20 cellular contexts compared by ENCODE assay signal in genomic region chr11:23494981-23495380, GRCh38.
DNase-seq lines count a peak whose midpoint lies in the region; ATAC-seq and TF ChIP-seq lines count a peak whose summit lies in the region.
"Had no signal": no experiment of that assay in that cellular context is flagged by ENCODE, and none has a peak within 500 bp of the region (broad histone marks: within the 10 kb centered on the region; RNA-seq: fewer than 3 reads in every experiment).

No MANE protein-coding gene starts in this region.

- no TSS peak for BruUV-seq in IMR-90 (replicated peaks; lab: Mats Ljungman, UMichigan)

- TF ChIP-seq POLR2A in IMR-90 (IDR thresholded peaks at IDR 0.05; ENCODE audit: low read depth, low read length) (no peak), prostate gland (IDR thresholded peaks at IDR 0.05) (no peak)

- TF ChIP-seq CTCF in IMR-90 (conservative IDR thresholded peaks at IDR 0.05; ENCODE audit: low read depth, low read length) (no peak), VCaP (conservative IDR thresholded peaks at IDR 0.05) (no peak), prostate gland (IDR thresholded peaks at IDR 0.05) (no peak)

- ATAC-seq in IMR-90 (ENCODE audit: low read depth) (no peak), GM21423 (IDR thresholded peaks at IDR 0.05; ENCODE audit: unreplicated experiment) (no peak), GM19467 (IDR thresholded peaks at IDR 0.05; ENCODE audit: unreplicated experiment) (no peak), GM18868 (IDR thresholded peaks at IDR 0.05; ENCODE audit: unreplicated experiment) (no peak)

- no peak overlapping the region for H3K4me2 ChIP-seq in IMR-90 (ENCODE audit: low read depth, low read length)
- H3K4me2 ChIP-seq: BLaER1 treated with 17β-estradiol and CSF1 and Interleukin-3, amounts not matched to agents 10 nM and 100 nM had no signal

- H3K4me3 ChIP-seq in IMR-90 (ENCODE audit: insufficient read depth, low read depth, low read length) = no peak overlapping the region
- no peak overlapping the region for H3K4me3 ChIP-seq in prostate gland
- H3K4me3 ChIP-seq: BLaER1 treated with 17β-estradiol and CSF1 and Interleukin-3, amounts not matched to agents 10 nM and 100 nM; HAP-1 had no signal

- intact Hi-C loops in IMR-90 (cut with micrococcal nuclease) (no loop called here), prostate gland (cut with DNase I) (no loop called here)

- no peaks in the 10 kb centered on the region for H3K27me3 Mint-ChIP-seq in activated CD4-positive, alpha-beta T cell treated with anti-CD3 and anti-CD28 coated beads, Interleukin-2, amount 10 ng/mL, durations not matched to agents 7 days and 5 days
- H3K27me3 Mint-ChIP-seq: CD4-positive, alpha-beta T cell; CD8-positive, alpha-beta memory T cell had no signal

- TF ChIP-seq RAD21 in IMR-90 (IDR thresholded peaks at IDR 0.05; ENCODE audit: low read length) = no peak

- H3K56ac ChIP-seq in IMR-90 (ENCODE audit: extremely low read depth, insufficient read depth, low read length) = no peak overlapping the region

- no peak for DNase-seq in activated CD4-positive, alpha-beta T cell treated with anti-CD3 and anti-CD28 coated beads, Interleukin-2, amount 10 ng/mL, durations not matched to agents 7 days and 5 days
- DNase-seq in activated CD4-positive, alpha-beta T cell treated with anti-CD3 and anti-CD28 coated beads, Interleukin-2, amount 50 U/mL, for 48 hours = no peak
- DNase-seq in IMR-90 = no peak
- DNase-seq in prostate gland (ENCODE audit: low spot score) = peak; percentile 15
- DNase-seq: ACHN; AML-193; BE2C; CD4-positive, alpha-beta T cell; CD8-positive, alpha-beta memory T cell; DMS 273 treated with DMSO at 0.1 percent for 48 hours; DND-41; GOT3; HFFc6 had no signal

- no peak overlapping the region for H2BK5ac ChIP-seq in IMR-90 (ENCODE audit: low read depth, low read length, poor library complexity, severe bottlenecking)

- no peak overlapping the region for H2BK120ac ChIP-seq in IMR-90 (ENCODE audit: low read depth, low read length)

- H4K20me1 ChIP-seq in IMR-90 (ENCODE audit: insufficient read depth, low read length) = no peaks in the 10 kb centered on the region
- H4K20me1 ChIP-seq: BLaER1 treated with 17β-estradiol and CSF1 and Interleukin-3, amounts not matched to agents 10 nM and 100 nM had no signal

- H2AK9ac ChIP-seq in IMR-90 (replicated peaks; ENCODE audit: low read depth, low read length, poor library complexity) = no peak overlapping the region

- no peaks in the 10 kb centered on the region for H3K4me1 Mint-ChIP-seq in activated CD4-positive, alpha-beta T cell treated with anti-CD3 and anti-CD28 coated beads, Interleukin-2, amount 10 ng/mL, durations not matched to agents 7 days and 5 days
- H3K4me1 Mint-ChIP-seq: CD14-positive monocyte; CD8-positive, alpha-beta memory T cell had no signal

- H3K9ac ChIP-seq in IMR-90 (ENCODE audit: low read depth, low read length) = no peak overlapping the region
- H3K9ac ChIP-seq: BLaER1 treated with 17β-estradiol and CSF1 and Interleukin-3, amounts not matched to agents 10 nM and 100 nM had no signal

- in situ Hi-C loops in IMR-90 (cut with MboI; ENCODE audit: low sequenced_read_pairs) = no loop called here

- H3K4ac ChIP-seq in IMR-90 (ENCODE audit: low read depth, low read length) = no peak overlapping the region

- H3K27ac ChIP-seq in IMR-90 (ENCODE audit: insufficient read depth, low read length) = no peak overlapping the region
- H3K27ac ChIP-seq in VCaP = peak overlapping the region; percentile 75
- H3K27ac ChIP-seq in prostate gland = no peak overlapping the region
- H3K27ac ChIP-seq: BLaER1 treated with 17β-estradiol and CSF1 and Interleukin-3, amounts not matched to agents 10 nM and 100 nM had no signal

- no peak overlapping the region for H4K8ac ChIP-seq in IMR-90 (ENCODE audit: low read depth in 2 of 2, low read length in 2 of 2)

- H3K27me3 ChIP-seq in IMR-90 (ENCODE audit: control insufficient read depth, insufficient read depth, low read length) (no peaks in the 10 kb centered on the region), prostate gland (replicated peaks; ENCODE audit: insufficient read depth) (no peaks in the 10 kb centered on the region)
- H3K27me3 ChIP-seq: BE2C; BLaER1 treated with 17β-estradiol and CSF1 and Interleukin-3, amounts not matched to agents 10 nM and 100 nM had no signal

- no peak overlapping the region for H3K4me3 Mint-ChIP-seq in activated CD4-positive, alpha-beta T cell treated with anti-CD3 and anti-CD28 coated beads, Interleukin-2, amount 10 ng/mL, durations not matched to agents 7 days and 5 days
- H3K4me3 Mint-ChIP-seq: CD14-positive monocyte; CD4-positive, alpha-beta T cell; CD8-positive, alpha-beta memory T cell; HFFc6 had no signal

- POLR2A ChIA-PET in activated CD4-positive, alpha-beta T cell treated with anti-CD3 and anti-CD28 coated beads, Interleukin-2, amount 10 ng/mL, durations not matched to agents 7 days and 5 days (lab: Charles Lee) = no interaction called here
- POLR2A ChIA-PET in IMR-90 (lab: Charles Lee; ENCODE audit: unreplicated experiment) = no interaction called here

- H2BK15ac ChIP-seq in IMR-90 (ENCODE audit: low read depth, low read length) = no peak overlapping the region

- no peak overlapping the region for H2BK20ac ChIP-seq in IMR-90 (ENCODE audit: low read depth, low read length)

- no peaks in the 10 kb centered on the region for H3K9me1 ChIP-seq in IMR-90 (ENCODE audit: insufficient read depth, low read length)

- H3K23ac ChIP-seq in IMR-90 (ENCODE audit: low read depth, low read length) = no peak overlapping the region

- no peak overlapping the region for H2AK5ac ChIP-seq in IMR-90 (ENCODE audit: low read depth, low read length)

- no peak overlapping the region for H3K14ac ChIP-seq in IMR-90 (replicated peaks; ENCODE audit: low read depth, low read length)

- WGBS in IMR-90 (ENCODE audit: extremely low coverage in 2 of 2, insufficient read length in 1 of 2), 2 experiments = no CpG with 5 or more reads among the region's 2 CpGs
- 37% methylated on average over 2 of the region's 2 CpGs for WGBS in prostate gland

- H3K9me3 Mint-ChIP-seq in activated CD4-positive, alpha-beta T cell treated with anti-CD3 and anti-CD28 coated beads, Interleukin-2, amount 10 ng/mL, durations not matched to agents 7 days and 5 days = no peaks in the 10 kb centered on the region
- H3K9me3 Mint-ChIP-seq: HFFc6 had no signal

- H3K36me3 Mint-ChIP-seq in activated CD4-positive, alpha-beta T cell treated with anti-CD3 and anti-CD28 coated beads, Interleukin-2, amount 10 ng/mL, durations not matched to agents 7 days and 5 days (ENCODE audit: low read depth) = no peaks in the 10 kb centered on the region
- H3K36me3 Mint-ChIP-seq: CD14-positive monocyte; CD8-positive, alpha-beta memory T cell had no signal

- no peaks in the 10 kb centered on the region for H3K4me1 ChIP-seq in IMR-90 (ENCODE audit: control insufficient read depth, insufficient read depth, low read length)
- H3K4me1 ChIP-seq in prostate gland (replicated peaks) = no peaks in the 10 kb centered on the region
- H3K4me1 ChIP-seq: BE2C had no signal

- dilution Hi-C loops in IMR-90 (cut with HindIII; ENCODE audit: low sequenced_read_pairs, unreplicated experiment) = no loop called here

- H4K91ac ChIP-seq in IMR-90 (ENCODE audit: insufficient read depth, low read depth, low read length) = no peak overlapping the region

- no peaks in the 10 kb centered on the region for H3K9me3 ChIP-seq in IMR-90 (ENCODE audit: control insufficient read depth, insufficient read depth, low read length)
- H3K9me3 ChIP-seq in prostate gland = no peaks in the 10 kb centered on the region
- H3K9me3 ChIP-seq: BE2C; BLaER1 treated with 17β-estradiol and CSF1 and Interleukin-3, amounts not matched to agents 10 nM and 100 nM had no signal

- H3K36me3 ChIP-seq in IMR-90 (ENCODE audit: control insufficient read depth, insufficient read depth, low read length) (no peaks in the 10 kb centered on the region), prostate gland (no peaks in the 10 kb centered on the region)
- H3K36me3 ChIP-seq: BE2C; BLaER1 treated with 17β-estradiol and CSF1 and Interleukin-3, amounts not matched to agents 10 nM and 100 nM; HAP-1 had no signal

- H2AFZ ChIP-seq in IMR-90 (replicated peaks; ENCODE audit: low read length, poor library complexity) = no peak overlapping the region

- no peaks in the 10 kb centered on the region for H3K79me1 ChIP-seq in IMR-90 (ENCODE audit: low read depth in 1 of 2, low read length in 2 of 2)

- peak overlapping the region; percentile 52 for H3K27ac Mint-ChIP-seq in activated CD4-positive, alpha-beta T cell treated with anti-CD3 and anti-CD28 coated beads, Interleukin-2, amount 10 ng/mL, durations not matched to agents 7 days and 5 days
- H3K27ac Mint-ChIP-seq: CD14-positive monocyte; CD4-positive, alpha-beta T cell; CD8-positive, alpha-beta memory T cell; HFFc6 had no signal

- H4K5ac ChIP-seq in IMR-90 (ENCODE audit: low read depth, low read length) = no peak overlapping the region

- no peak overlapping the region for H3K18ac ChIP-seq in IMR-90 (ENCODE audit: low read depth, low read length)

- CTCF ChIA-PET in activated CD4-positive, alpha-beta T cell treated with anti-CD3 and anti-CD28 coated beads, Interleukin-2, amount 10 ng/mL, durations not matched to agents 7 days and 5 days (lab: Charles Lee) = interaction anchor here (0.6 kb wide), 1 partner anchor 622 kb away, joined by 5 read pairs; no protein-coding TSS in a partner anchor
- CTCF ChIA-PET in IMR-90 (lab: Yijun Ruan, JAX) = no interaction called here

TF ChIP-seq in IMR-90, 13 proteins besides CTCF, POLR2A, EP300 and RAD21:
- TF ChIP-seq NFE2L2 (IDR thresholded peaks at IDR 0.05; ENCODE audit: low read depth, low read length) = no peak
- 0 out of 2 replicates have a peak, but pooled peaks have one; percentile 1 for TF ChIP-seq MAFK (IDR thresholded peaks at IDR 0.05; ENCODE audit: low read depth, low read length)
